ENCODE assay signal across 20 cellular contexts in the genomic region with DNA sequence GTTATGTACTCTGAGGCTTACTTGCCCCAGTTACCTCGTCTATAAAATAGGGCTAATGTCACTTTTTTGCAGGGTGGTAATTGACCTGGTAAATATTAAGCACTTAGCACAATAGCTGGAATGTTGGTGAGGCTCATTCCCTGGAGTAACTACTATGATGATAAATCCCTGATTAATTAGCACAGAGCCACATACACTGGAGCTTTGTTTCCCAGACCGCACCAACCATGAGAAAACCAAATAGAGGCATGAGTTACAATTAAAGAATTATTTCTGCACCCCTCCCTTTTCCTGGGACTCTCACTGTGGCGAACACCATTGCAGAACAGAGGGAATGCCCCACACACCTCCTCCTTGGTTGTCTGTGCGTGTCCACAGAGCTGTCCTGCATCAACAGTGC.
A peak's percentile ranks its signal among the peaks of the same experiment; 100 is the strongest.
DNase-seq lines count a peak whose midpoint lies in the region; ATAC-seq, FAIRE-seq and TF ChIP-seq lines count a peak whose summit lies in the region.
"Had no signal": no experiment of that assay in that cellular context is flagged by ENCODE, and none has a peak within 500 bp of the region (broad histone marks: within the 10 kb centered on the region; RNA-seq: fewer than 3 reads in every experiment).

No MANE protein-coding gene starts in this region.

- no peaks in the 10 kb centered on the region for H3K27me3 Mint-ChIP-seq in astrocyte (ENCODE audit: low read depth, unreplicated experiment)
- H3K27me3 Mint-ChIP-seq: CD4-positive, CD25-positive, alpha-beta regulatory T cell had no signal

- H2AFZ ChIP-seq in astrocyte (ENCODE audit: low read depth, low read length) (no peak overlapping the region), PC-3 (ENCODE audit: low read length) (no peak overlapping the region)

- no peaks in the 10 kb centered on the region for H3K36me3 Mint-ChIP-seq in astrocyte (ENCODE audit: low read depth, unreplicated experiment)
- H3K36me3 Mint-ChIP-seq: CD4-positive, CD25-positive, alpha-beta regulatory T cell had no signal

- H3K79me2 ChIP-seq in astrocyte (ENCODE audit: insufficient read depth, low read length) (no peaks in the 10 kb centered on the region), PC-3 (ENCODE audit: low read length) (no peaks in the 10 kb centered on the region)

- peak; percentile 38 to 90 (median 73) for ATAC-seq in pancreas
- ATAC-seq in PC-3, result no peak
- no peak for ATAC-seq in HG03460 (IDR thresholded peaks at IDR 0.05; ENCODE audit: unreplicated experiment)
- ATAC-seq: HCT116 had no signal

- H3K27ac Mint-ChIP-seq in astrocyte (ENCODE audit: unreplicated experiment), result no peak overlapping the region
- H3K27ac Mint-ChIP-seq: CD4-positive, CD25-positive, alpha-beta regulatory T cell; HFFc6 had no signal

- CTCF ChIA-PET in PC-3 (lab: Charles Lee), result no interaction called here

- H3K9me3 Mint-ChIP-seq in astrocyte (ENCODE audit: unreplicated experiment), result no peaks in the 10 kb centered on the region
- H3K9me3 Mint-ChIP-seq: HFFc6 had no signal

- H3K9ac ChIP-seq in astrocyte (ENCODE audit: low read length) (no peak overlapping the region), PC-3 (ENCODE audit: low read length) (no peak overlapping the region)

- no peak overlapping the region for H3K4me2 ChIP-seq in astrocyte (ENCODE audit: low read length)
- H3K4me2 ChIP-seq in PC-3 (ENCODE audit: low read length), result no peak overlapping the region

- H3K4me1 ChIP-seq in astrocyte (ENCODE audit: insufficient read depth, low read length), result no peaks in the 10 kb centered on the region
- H3K4me1 ChIP-seq in pancreas, result no peaks in the 10 kb centered on the region
- no peaks in the 10 kb centered on the region for H3K4me1 ChIP-seq in PC-3 (ENCODE audit: insufficient read depth, low read length)
- H3K4me1 ChIP-seq: BE2C, Caco-2 had no signal

- no peak overlapping the region for H3K4me3 Mint-ChIP-seq in astrocyte (ENCODE audit: unreplicated experiment)
- H3K4me3 Mint-ChIP-seq: CD4-positive, CD25-positive, alpha-beta regulatory T cell; HFFc6 had no signal

- H3K4me1 Mint-ChIP-seq in astrocyte (ENCODE audit: low read depth, unreplicated experiment), result no peaks in the 10 kb centered on the region
- H3K4me1 Mint-ChIP-seq: CD4-positive, CD25-positive, alpha-beta regulatory T cell had no signal

- DNase-seq in astrocyte (ENCODE audit: low read depth), result peak; percentile 6
- DNase-seq in epithelial cell of prostate (ENCODE audit: low read depth, low spot score), result peak; percentile 37
- DNase-seq in pancreas, result peak in 1 of 6 donors; percentile 7
- DNase-seq in retinal pigment epithelial cell (ENCODE audit: low read depth), result peak; percentile 49
- no peak for DNase-seq in PC-3
- DNase-seq in mucosa of gallbladder (ENCODE audit: low spot score), result no peak
- DNase-seq: ACHN; BE2C; C1 segment of cervical spinal cord; Caco-2; CD4-positive, CD25-positive, alpha-beta regulatory T cell; DMS153; DMS79; GF-D8; GOT3; H7; HFFc6 had no signal

- BruUV-seq in PC-3 (replicated peaks; lab: Mats Ljungman, UMichigan), result no TSS peak

- POLR2A ChIA-PET in PC-3 (lab: Charles Lee; ENCODE audit: unreplicated experiment), result no interaction called here

- H3K36me3 ChIP-seq in astrocyte (ENCODE audit: insufficient read depth, low read length) (no peaks in the 10 kb centered on the region), pancreas (no peaks in the 10 kb centered on the region), PC-3 (ENCODE audit: low read depth, low read length) (no peaks in the 10 kb centered on the region)
- H3K36me3 ChIP-seq: BE2C had no signal

- H4K20me1 ChIP-seq in astrocyte (ENCODE audit: insufficient read depth, low read length) (no peaks in the 10 kb centered on the region), PC-3 (ENCODE audit: low read length) (no peaks in the 10 kb centered on the region)

- H3K9me2 ChIP-seq in PC-3 (replicated peaks; ENCODE audit: low read length), result no peaks in the 10 kb centered on the region

- intact Hi-C loops in pancreas (cut with DNase I), result no loop called here
- intact Hi-C loops in PC-3 (cut with micrococcal nuclease), result no loop called here

- H3K9me3 ChIP-seq in astrocyte (ENCODE audit: insufficient read depth, low read depth, low read length) (no peaks in the 10 kb centered on the region), pancreas (no peaks in the 10 kb centered on the region), PC-3 (ENCODE audit: low read length) (no peaks in the 10 kb centered on the region)
- H3K9me3 ChIP-seq: BE2C, Caco-2 had no signal

- no peak for FAIRE-seq in astrocyte (lab: Jason Lieb, UNC)
- FAIRE-seq in pancreas (lab: Jason Lieb, UNC), result no peak
- FAIRE-seq: A204.1 had no signal

- H3K27ac ChIP-seq in astrocyte (ENCODE audit: low read depth, low read length), result no peak overlapping the region
- peak overlapping the region; percentile 18 for H3K27ac ChIP-seq in epithelial cell of prostate
- H3K27ac ChIP-seq in pancreas, result peak overlapping the region in 1 of 4 donors; percentile 17
- H3K27ac ChIP-seq in PC-3 (ENCODE audit: low read length), result no peak overlapping the region

- WGBS in pancreas, 2 donors, result 19 to 25% methylated on average over 4 of the region's 4 CpGs

- TF ChIP-seq CTCF in astrocyte (IDR thresholded peaks at IDR 0.05; ENCODE audit: insufficient read depth, low read depth, low read length) (no peak), pancreas (IDR thresholded peaks at IDR 0.05) (no peak), retinal pigment epithelial cell (conservative IDR thresholded peaks at IDR 0.05; ENCODE audit: low read depth, low read length) (no peak), PC-3 (conservative IDR thresholded peaks at IDR 0.05; ENCODE audit: low read depth, low read length) (no peak)

- H3K4me3 ChIP-seq in astrocyte (ENCODE audit: insufficient read depth, low read depth, low read length) (no peak overlapping the region), pancreas (no peak overlapping the region), retinal pigment epithelial cell (ENCODE audit: low read length) (no peak overlapping the region), PC-3 (ENCODE audit: low read length) (no peak overlapping the region)

- no peaks in the 10 kb centered on the region for H3F3A ChIP-seq in PC-3 (ENCODE audit: low read length, unreplicated experiment)

- H3K27me3 ChIP-seq in astrocyte (ENCODE audit: insufficient read depth, low read length), result no peaks in the 10 kb centered on the region
- peaks cover 0 to 3% (median 0%) of the 10 kb centered on the region in 4 donors for H3K27me3 ChIP-seq in pancreas
- H3K27me3 ChIP-seq in PC-3 (ENCODE audit: low read length), result no peaks in the 10 kb centered on the region
- H3K27me3 ChIP-seq: BE2C had no signal

Comparison
In these comparisons a context has a peak if more than half of its experiments do, and no peak if none do; other contexts are left out.
1. DNase-seq: peak in astrocyte (single experiment), epithelial cell of prostate (single experiment) and retinal pigment epithelial cell (single experiment); none in PC-3 (single experiment) and mucosa of gallbladder (single experiment).
2. ATAC-seq: peak in pancreas (4 of 4); none in PC-3 (single experiment) and HG03460 (single experiment).